Comparison of ENCODE assay signal across 10 cellular contexts in the genomic region with DNA sequence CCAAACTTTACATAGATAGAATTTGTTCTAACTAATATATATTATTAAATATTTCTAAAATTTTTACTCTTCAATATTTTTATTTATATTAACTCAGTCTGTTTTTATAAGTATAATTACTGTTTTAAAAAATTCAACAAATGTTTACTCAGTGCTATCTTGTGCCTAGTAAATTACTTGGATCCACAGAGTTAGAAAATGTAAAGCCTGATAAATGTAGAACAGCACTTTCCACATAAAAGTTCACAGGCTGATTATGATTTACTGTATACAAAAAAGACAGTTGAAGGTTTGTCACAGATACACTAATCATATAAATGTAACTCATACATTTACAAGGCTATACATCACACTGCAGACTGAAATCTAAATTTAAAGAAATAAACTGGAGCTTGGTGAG.
"Had no signal": no experiment of that assay in that cellular context is flagged by ENCODE, and none has a peak within 500 bp of the region (broad histone marks: within the 10 kb centered on the region; RNA-seq: fewer than 3 reads in every experiment).

No MANE protein-coding gene starts in this region.

- FAIRE-seq: H1, H54, HTR-8/SVneo, K562 had no signal

- ATAC-seq: GM23338, K562 had no signal

- DNase-seq: H9, HCEC 1CT, HFFc6, IMR-90, KG1 had no signal

- H3K4me3 ChIP-seq: GM23338, K562 had no signal
